Comparison of ENCODE assay signal across 8 cellular contexts in the genomic region with DNA sequence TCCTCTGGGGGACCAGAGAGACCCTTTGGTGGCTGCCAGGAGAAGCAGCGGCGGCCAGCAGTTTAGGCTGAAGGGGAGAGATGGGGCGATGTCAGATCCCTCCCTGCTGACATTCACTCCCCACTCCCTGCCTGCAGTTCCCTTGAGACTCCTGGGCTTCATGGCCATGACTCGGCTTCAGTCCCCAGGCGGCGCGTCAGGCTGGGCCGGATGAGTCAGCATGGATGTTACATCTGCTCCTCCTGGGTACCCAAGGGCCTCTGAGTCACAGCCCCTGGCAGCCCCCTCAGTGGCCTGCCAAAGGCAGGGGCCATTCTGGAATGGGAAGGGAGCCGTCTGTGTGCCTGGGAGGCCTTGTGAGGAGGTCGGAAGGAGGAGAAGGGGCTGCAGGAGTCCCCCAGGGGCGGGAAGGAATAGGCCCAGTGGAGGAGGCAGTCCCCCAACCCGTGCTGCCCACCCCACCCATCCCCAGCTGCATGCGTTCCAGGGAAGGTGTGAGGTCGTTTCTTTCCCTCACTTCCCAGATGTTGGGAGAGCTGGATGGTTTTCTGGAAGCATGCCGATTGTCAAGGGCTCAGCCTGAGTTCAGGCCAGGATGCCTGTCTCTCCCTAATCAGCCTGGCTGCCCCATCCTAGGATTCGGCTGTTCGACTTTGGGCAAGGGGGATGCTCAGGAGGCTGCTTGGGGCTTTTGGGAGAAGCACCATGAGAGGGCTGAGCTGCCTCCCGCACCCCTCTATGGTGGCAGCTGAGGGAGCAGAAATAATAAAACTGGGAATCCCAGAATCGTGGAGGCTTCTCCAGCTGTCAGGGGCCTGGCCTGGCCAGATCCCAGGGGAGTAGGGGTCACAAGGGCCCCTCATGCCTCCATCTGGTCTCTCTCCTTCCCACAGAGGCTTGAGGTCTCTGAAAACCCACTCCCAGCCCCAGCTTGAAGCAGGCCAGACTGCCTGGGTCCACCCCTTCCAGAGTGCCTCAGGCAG. TPM values are rescaled to one million over a fixed set of nuclear protein-coding genes. Genes with fewer than 3 reads are reported as not detected.
DNase-seq lines count a peak whose midpoint lies in the region; ATAC-seq and TF ChIP-seq lines count a peak whose summit lies in the region.

No MANE protein-coding gene starts in this region.

- DNase-seq in ACHN, result peak; percentile 91
- peak; percentile 85 for DNase-seq in HCEC 1CT
- peak in 2 of 3 donors; percentile 58 to 66 for DNase-seq in right cardiac atrium
- DNase-seq in activated T-cell treated with anti-CD3 and anti-CD28 coated beads, Interleukin-2, amount 50 U/mL, for 72 hours, result no peak
- no peak for DNase-seq in GM10248 (ENCODE audit: extremely low spot score)

- 36% methylated on average over 19 of the region's 19 CpGs for WGBS in right cardiac atrium

- peaks cover 35% of the 10 kb centered on the region for H3K27me3 Mint-ChIP-seq in activated T-cell treated with anti-CD3 and anti-CD28 coated beads, Interleukin-2, amount 50 U/mL, for 72 hours (ENCODE audit: low read depth)

- H3K4me3 Mint-ChIP-seq in activated T-cell treated with anti-CD3 and anti-CD28 coated beads, Interleukin-2, amount 50 U/mL, for 72 hours, result no peak overlapping the region

- H3K36me3 Mint-ChIP-seq in activated T-cell treated with anti-CD3 and anti-CD28 coated beads, Interleukin-2, amount 50 U/mL, for 72 hours (ENCODE audit: insufficient read depth in 2 of 2), result no peaks in the 10 kb centered on the region

- no peaks in the 10 kb centered on the region for H3K9me3 ChIP-seq in right cardiac atrium (ENCODE audit: control insufficient read depth, low read length)

- CTCF ChIA-PET in GM10248 (lab: Yijun Ruan, JAX), result interaction anchor here (1.0 to 1.1 kb wide), 2 partner anchors 12 to 13 kb away, joined by 3 to 4 read pairs; no protein-coding TSS in a partner anchor

- in situ Hi-C loops in ACHN (cut with HindIII; ENCODE audit: low pct_ligation_motif_present, low pct_unique_long_range_greater_than_20kb, low sequenced_read_pairs), result no loop called here

- intact Hi-C loops in right cardiac atrium (cut with DNase I), result no loop called here

- POLR2A ChIA-PET in GM10248 (lab: Yijun Ruan, JAX), result no interaction called here

- no peak overlapping the region for H3K4me3 ChIP-seq in right cardiac atrium (ENCODE audit: low read length)

- H3K27ac ChIP-seq in right cardiac atrium (ENCODE audit: low read length), result no peak overlapping the region

- no peak for TF ChIP-seq CTCF in GM10248 (IDR thresholded peaks at IDR 0.05; ENCODE audit: control extremely low read depth, extremely low read depth, low read depth, missing control alignments)

- peak; percentile 94 for ATAC-seq in SK-N-SH treated with all-trans-retinoic acid at 6 μM for 48 hours
- ATAC-seq in right cardiac atrium, result peak; percentile 32 to 85
- ATAC-seq in HG02852 (IDR thresholded peaks at IDR 0.05; ENCODE audit: unreplicated experiment), result no peak
- no peak for ATAC-seq in activated T-cell treated with anti-CD3 and anti-CD28 coated beads, Interleukin-2, amount 50 U/mL, for 72 hours (replicated peaks in 1 of 2)
- ATAC-seq in GM21360 (IDR thresholded peaks at IDR 0.05; ENCODE audit: unreplicated experiment), result no peak

- no peaks in the 10 kb centered on the region for H3K27me3 ChIP-seq in right cardiac atrium (ENCODE audit: control insufficient read depth, insufficient read depth)

- peaks cover 2% of the 10 kb centered on the region for H3K4me1 ChIP-seq in right cardiac atrium (ENCODE audit: control insufficient read depth, insufficient read depth, low read length)

- H3K9me3 Mint-ChIP-seq in activated T-cell treated with anti-CD3 and anti-CD28 coated beads, Interleukin-2, amount 50 U/mL, for 72 hours, result no peaks in the 10 kb centered on the region

- no peak overlapping the region for H3K27ac Mint-ChIP-seq in activated T-cell treated with anti-CD3 and anti-CD28 coated beads, Interleukin-2, amount 50 U/mL, for 72 hours

- H3K4me1 Mint-ChIP-seq in activated T-cell treated with anti-CD3 and anti-CD28 coated beads, Interleukin-2, amount 50 U/mL, for 72 hours (ENCODE audit: low read depth), result no peaks in the 10 kb centered on the region

TF ChIP-seq in SK-N-SH treated with all-trans-retinoic acid at 6 μM for 48 hours, 23 proteins besides CTCF, POLR2A, EP300 and RAD21:
- TF ChIP-seq ZFP30 (CRISPR knock-in tag; IDR thresholded peaks at IDR 0.05) (no peak), ISL1 (CRISPR knock-in tag; IDR thresholded peaks at IDR 0.05) (no peak), ZNF565 (CRISPR knock-in tag; conservative IDR thresholded peaks at IDR 0.05; ENCODE audit: low read depth) (no peak), SNAI2 (CRISPR knock-in tag; IDR thresholded peaks at IDR 0.05) (no peak)
- TF ChIP-seq, protein P1, sequence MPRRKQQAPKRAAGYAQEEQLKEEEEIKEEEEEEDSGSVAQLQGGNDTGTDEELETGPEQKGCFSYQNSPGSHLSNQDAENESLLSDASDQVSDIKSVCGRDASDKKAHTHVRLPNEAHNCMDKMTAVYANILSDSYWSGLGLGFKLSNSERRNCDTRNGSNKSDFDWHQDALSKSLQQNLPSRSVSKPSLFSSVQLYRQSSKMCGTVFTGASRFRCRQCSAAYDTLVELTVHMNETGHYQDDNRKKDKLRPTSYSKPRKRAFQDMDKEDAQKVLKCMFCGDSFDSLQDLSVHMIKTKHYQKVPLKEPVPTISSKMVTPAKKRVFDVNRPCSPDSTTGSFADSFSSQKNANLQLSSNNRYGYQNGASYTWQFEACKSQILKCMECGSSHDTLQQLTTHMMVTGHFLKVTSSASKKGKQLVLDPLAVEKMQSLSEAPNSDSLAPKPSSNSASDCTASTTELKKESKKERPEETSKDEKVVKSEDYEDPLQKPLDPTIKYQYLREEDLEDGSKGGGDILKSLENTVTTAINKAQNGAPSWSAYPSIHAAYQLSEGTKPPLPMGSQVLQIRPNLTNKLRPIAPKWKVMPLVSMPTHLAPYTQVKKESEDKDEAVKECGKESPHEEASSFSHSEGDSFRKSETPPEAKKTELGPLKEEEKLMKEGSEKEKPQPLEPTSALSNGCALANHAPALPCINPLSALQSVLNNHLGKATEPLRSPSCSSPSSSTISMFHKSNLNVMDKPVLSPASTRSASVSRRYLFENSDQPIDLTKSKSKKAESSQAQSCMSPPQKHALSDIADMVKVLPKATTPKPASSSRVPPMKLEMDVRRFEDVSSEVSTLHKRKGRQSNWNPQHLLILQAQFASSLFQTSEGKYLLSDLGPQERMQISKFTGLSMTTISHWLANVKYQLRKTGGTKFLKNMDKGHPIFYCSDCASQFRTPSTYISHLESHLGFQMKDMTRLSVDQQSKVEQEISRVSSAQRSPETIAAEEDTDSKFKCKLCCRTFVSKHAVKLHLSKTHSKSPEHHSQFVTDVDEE (CRISPR knock-in tag; IDR thresholded peaks at IDR 0.05), result no peak
- TF ChIP-seq, protein P2, sequence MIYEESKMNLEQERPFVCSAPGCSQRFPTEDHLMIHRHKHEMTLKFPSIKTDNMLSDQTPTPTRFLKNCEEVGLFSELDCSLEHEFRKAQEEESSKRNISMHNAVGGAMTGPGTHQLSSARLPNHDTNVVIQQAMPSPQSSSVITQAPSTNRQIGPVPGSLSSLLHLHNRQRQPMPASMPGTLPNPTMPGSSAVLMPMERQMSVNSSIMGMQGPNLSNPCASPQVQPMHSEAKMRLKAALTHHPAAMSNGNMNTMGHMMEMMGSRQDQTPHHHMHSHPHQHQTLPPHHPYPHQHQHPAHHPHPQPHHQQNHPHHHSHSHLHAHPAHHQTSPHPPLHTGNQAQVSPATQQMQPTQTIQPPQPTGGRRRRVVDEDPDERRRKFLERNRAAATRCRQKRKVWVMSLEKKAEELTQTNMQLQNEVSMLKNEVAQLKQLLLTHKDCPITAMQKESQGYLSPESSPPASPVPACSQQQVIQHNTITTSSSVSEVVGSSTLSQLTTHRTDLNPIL (CRISPR knock-in tag; IDR thresholded peaks at IDR 0.05; ENCODE audit: low read depth), result no peak

RNA-seq across cellular contexts. Expression of a gene that starts 9.7 kb away (rescaled TPM):
- total RNA-seq in right cardiac atrium, result 10 to 100 TPM; 19.6 to 51.1 (median 38.3) TPM
- 40.0 TPM for polyA plus RNA-seq in right cardiac atrium
- total RNA-seq in activated T-cell treated with anti-CD3 and anti-CD28 coated beads, Interleukin-2, amount 50 U/mL, for 72 hours, result under 1 TPM in 1 of 2 donors, not detected in 1; 0.21 TPM

Comparison
In these comparisons a context has a peak if more than half of its experiments do, and no peak if none do; other contexts are left out.
1. DNase-seq: peak in ACHN (single experiment), HCEC 1CT (single experiment) and right cardiac atrium (2 of 3); none in activated T-cell treated with anti-CD3 and anti-CD28 coated beads, Interleukin-2, amount 50 U/mL, for 72 hours (0 of 2) and GM10248 (single experiment).
2. ATAC-seq: peak in SK-N-SH treated with all-trans-retinoic acid at 6 μM for 48 hours (single experiment) and right cardiac atrium (2 of 2); none in HG02852 (single experiment), activated T-cell treated with anti-CD3 and anti-CD28 coated beads, Interleukin-2, amount 50 U/mL, for 72 hours (0 of 2) and GM21360 (single experiment).
3. RNA of a gene that starts 9.7 kb away (total RNA-seq): 19.6 to 51.1 TPM in right cardiac atrium; 0.21 TPM in activated T-cell treated with anti-CD3 and anti-CD28 coated beads, Interleukin-2, amount 50 U/mL, for 72 hours; every median in the first group is over 10 times any median in the second.